Comparison of ENCODE assay signal across 2 cellular contexts in genomic region chr19:18972851-18973250, GRCh38.
TF ChIP-seq lines count a peak whose summit lies in the region.

No MANE protein-coding gene starts in this region.

TF ChIP-seq in IMR-90, 13 proteins besides CTCF, POLR2A, EP300 and RAD21:
- TF ChIP-seq USF2 (IDR thresholded peaks at IDR 0.05; ENCODE audit: low read depth, low read length) (no peak), MXI1 (IDR thresholded peaks at IDR 0.05; ENCODE audit: borderline replicate concordance, low read depth, low read length) (no peak), RFX5 (IDR thresholded peaks at IDR 0.05; ENCODE audit: low read depth, low read length) (no peak), RCOR1 (IDR thresholded peaks at IDR 0.05; ENCODE audit: insufficient replicate concordance, low read length) (no peak), SMC3 (IDR thresholded peaks at IDR 0.05; ENCODE audit: low read depth, low read length) (no peak), MAZ (IDR thresholded peaks at IDR 0.05; ENCODE audit: borderline replicate concordance, low read depth, low read length) (no peak), MAFK (IDR thresholded peaks at IDR 0.05; ENCODE audit: low read depth, low read length) (no peak), CHD1 (IDR thresholded peaks at IDR 0.05; ENCODE audit: low read depth, low read length) (no peak), ELK1 (IDR thresholded peaks at IDR 0.05; ENCODE audit: borderline replicate concordance, low read depth, low read length) (no peak), CEBPB (IDR thresholded peaks at IDR 0.05; ENCODE audit: low read depth, low read length) (no peak), FOS (IDR thresholded peaks at IDR 0.05; ENCODE audit: low read depth, low read length) (no peak), NFE2L2 (IDR thresholded peaks at IDR 0.05; ENCODE audit: low read depth, low read length) (no peak), BHLHE40 (IDR thresholded peaks at IDR 0.05; ENCODE audit: low read depth, low read length) (no peak)

TF ChIP-seq in K562, 482 proteins besides CTCF, POLR2A, EP300 and RAD21:
- 0 out of 4 replicates have a peak, but pooled peaks of 1 of the 2 experiments have one; percentile 23 for TF ChIP-seq RCOR1 (IDR thresholded peaks at IDR 0.05; ENCODE audit: borderline replicate concordance in 1 of 2, low read depth in 2 of 2, low read length in 2 of 2)
- no peak for TF ChIP-seq ZNF609 (CRISPR knock-in tag; IDR thresholded peaks at IDR 0.05; ENCODE audit: borderline replicate concordance)
- no peak for TF ChIP-seq ZKSCAN1 (IDR thresholded peaks at IDR 0.05; ENCODE audit: low read depth, low read length)
- TF ChIP-seq ATF7 (IDR thresholded peaks at IDR 0.05) = peak; percentile 19; the same call in 1 of the 2 replicates
- TF ChIP-seq JUND (IDR thresholded peaks at IDR 0.05; ENCODE audit: borderline replicate concordance, low read depth, low read length) = 0 out of 2 replicates have a peak, but pooled peaks have one; percentile 18
- TF ChIP-seq JUND (tag; IDR thresholded peaks at IDR 0.05; ENCODE audit: borderline replicate concordance, low read depth, low read length) = no peak
